8 cellular contexts compared by ENCODE assay signal in genomic region chr22:48576333-48577013, GRCh38.
A peak's percentile ranks its signal among the peaks of the same experiment; 100 is the strongest.
DNase-seq lines count a peak whose midpoint lies in the region; ATAC-seq lines count a peak whose summit lies in the region.

No MANE protein-coding gene starts in this region.

- H3K14ac ChIP-seq in neuronal stem cell (ENCODE audit: low read length) = no peak overlapping the region

- H3K27ac ChIP-seq in neuronal stem cell (replicated peaks; ENCODE audit: low read length) = peak overlapping the region; percentile 30

- no peak overlapping the region for H4K91ac ChIP-seq in neuronal stem cell (ENCODE audit: low read depth, low read length, poor library complexity)

- H3K4me3 ChIP-seq in neuronal stem cell (ENCODE audit: low read length in 2 of 2) = peak overlapping the region; percentile 32 to 80

- peaks cover 0 to 55% (median 0%) of the 10 kb centered on the region in 3 experiments for H3K27me3 ChIP-seq in neuronal stem cell (ENCODE audit: control insufficient read depth in 3 of 3, insufficient read depth in 3 of 3, low read depth in 1 of 3, low read length in 3 of 3)

- peak overlapping the region; percentile 72 for H2AK5ac ChIP-seq in neuronal stem cell (ENCODE audit: low read depth, low read length)

- peaks cover 0 to 4% of the 10 kb centered on the region in 2 donors for H3K9me3 ChIP-seq in neuronal stem cell (replicated peaks in 1 of 2; ENCODE audit: control insufficient read depth in 2 of 2, insufficient read depth in 1 of 2, low read depth in 1 of 2, low read length in 2 of 2)

- no peak overlapping the region for H2BK5ac ChIP-seq in neuronal stem cell (ENCODE audit: low read length)

- peak overlapping the region; percentile 93 for H3K18ac ChIP-seq in neuronal stem cell (ENCODE audit: low read length)

- WGBS in neuronal stem cell (ENCODE audit: extremely low coverage in 2 of 2, insufficient read length in 2 of 2, insufficient replicate concordance in 1 of 2), 2 donors = no CpG with 5 or more reads among the region's 103 CpGs

- H3K4me1 ChIP-seq in neuronal stem cell (ENCODE audit: control insufficient read depth in 2 of 2, insufficient read depth in 1 of 2, low read depth in 1 of 2, low read length in 2 of 2) = peaks cover 0 to 26% of the 10 kb centered on the region in 2 donors

- H2BK15ac ChIP-seq in neuronal stem cell (ENCODE audit: low read length) = peak overlapping the region; percentile 56

- peak overlapping the region; percentile 73 for H2AFZ ChIP-seq in neuronal stem cell (ENCODE audit: low read length)

- peak overlapping the region; percentile 83 for H3K9ac ChIP-seq in neuronal stem cell (ENCODE audit: low read depth, low read length, poor library complexity)

- no peak overlapping the region for H3K23ac ChIP-seq in neuronal stem cell (ENCODE audit: low read depth, low read length, poor library complexity)

- H4K8ac ChIP-seq in neuronal stem cell (ENCODE audit: low read depth, low read length) = no peak overlapping the region

- ATAC-seq in esophagus mucosa (peak; percentile 34), HG03354 (IDR thresholded peaks at IDR 0.05; ENCODE audit: poor library complexity, severe bottlenecking, unreplicated experiment) (no peak), HG03565 (IDR thresholded peaks at IDR 0.05; ENCODE audit: unreplicated experiment) (no peak)

- peaks cover 4% of the 10 kb centered on the region for H3K79me1 ChIP-seq in neuronal stem cell (ENCODE audit: low read depth, low read length)

- no peak overlapping the region for H3K4ac ChIP-seq in neuronal stem cell (ENCODE audit: low read length)

- in situ Hi-C loops in ACHN (cut with HindIII; ENCODE audit: low pct_ligation_motif_present, low pct_unique_long_range_greater_than_20kb, low sequenced_read_pairs) = no loop called here

- peak overlapping the region; percentile 82 for H3K4me2 ChIP-seq in neuronal stem cell (ENCODE audit: insufficient read depth, low read length, poor library complexity, severe bottlenecking)

- H2BK120ac ChIP-seq in neuronal stem cell (ENCODE audit: low read depth, low read length) = peak overlapping the region; percentile 73

- H2BK12ac ChIP-seq in neuronal stem cell (ENCODE audit: low read length) = peak overlapping the region; percentile 48

- DNase-seq in AG20443 (ENCODE audit: low spot score) (peak; percentile 79), NCI-H128 (lab: John Stamatoyannopoulos, UW; ENCODE audit: unreplicated experiment) (peak; percentile 15), neuronal stem cell (ENCODE audit: low spot score) (peak; percentile 57), ACHN (no peak)
- DNase-seq in stimulated activated naive CD4-positive, alpha-beta T cell (lab: John Stamatoyannopoulos, UW) = no peak

- peaks cover 0 to 2% of the 10 kb centered on the region in 2 donors for H3K36me3 ChIP-seq in neuronal stem cell (replicated peaks in 1 of 2; ENCODE audit: control insufficient read depth in 2 of 2, insufficient read depth in 2 of 2, low read length in 2 of 2)

Comparison
In these comparisons a context has a peak if more than half of its experiments do, and no peak if none do; other contexts are left out.
1. DNase-seq: peak in AG20443 (single experiment), NCI-H128 (single experiment) and neuronal stem cell (single experiment); none in ACHN (single experiment) and stimulated activated naive CD4-positive, alpha-beta T cell (0 of 6).